Comparison of ENCODE assay signal across 12 cellular contexts in the genomic region with DNA sequence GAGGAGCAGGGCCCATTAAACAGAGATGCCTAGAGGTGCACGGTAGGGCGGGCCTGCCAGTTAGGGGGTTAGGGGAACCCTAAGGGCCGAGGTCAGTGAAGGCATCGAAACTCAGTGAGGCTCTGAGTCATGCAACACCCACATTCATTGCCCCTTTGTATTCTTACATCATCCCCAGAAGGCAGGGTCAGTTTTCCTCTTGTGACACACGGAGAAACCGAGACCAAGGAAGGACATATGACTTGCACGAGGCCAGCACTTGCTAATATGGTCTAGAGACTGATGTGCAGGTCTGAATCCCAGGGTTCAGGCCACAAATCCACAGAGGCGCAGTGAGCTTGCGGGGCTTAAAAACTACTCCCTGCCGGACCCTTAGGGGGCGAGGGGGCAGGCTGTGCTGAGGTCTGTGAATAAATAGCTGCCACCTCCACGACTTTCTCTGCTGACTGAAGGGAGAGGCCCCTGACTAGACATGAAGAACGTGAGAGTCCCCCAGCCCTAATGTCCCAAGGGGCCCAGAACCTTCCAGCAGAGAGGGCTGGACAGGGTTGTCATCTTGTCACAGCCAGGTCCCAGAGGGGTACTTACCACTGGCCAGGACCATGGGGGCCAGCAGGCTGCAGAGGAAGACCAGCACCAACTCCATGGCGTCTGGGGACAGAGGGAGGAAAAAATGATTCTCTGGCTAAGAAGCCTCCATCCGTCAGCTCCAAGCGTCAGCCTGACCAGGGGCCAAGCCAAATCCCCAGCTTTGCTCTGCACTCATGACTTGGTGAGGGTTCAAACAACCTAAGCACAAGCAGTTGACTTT. TPM values are rescaled to one million over a fixed set of nuclear protein-coding genes. Genes with fewer than 3 reads are reported as not detected.
DNase-seq lines count a peak whose midpoint lies in the region; ATAC-seq, FAIRE-seq and TF ChIP-seq lines count a peak whose summit lies in the region.
"Had no signal": no experiment of that assay in that cellular context is flagged by ENCODE, and none has a peak within 500 bp of the region (broad histone marks: within the 10 kb centered on the region; RNA-seq: fewer than 3 reads in every experiment).

No MANE protein-coding gene starts in this region.

- H4K20me1 ChIP-seq in mammary epithelial cell (ENCODE audit: insufficient read depth, low read length), result no peaks in the 10 kb centered on the region

- peaks cover 24% of the 10 kb centered on the region for H3K27me3 Mint-ChIP-seq in nephron progenitor cell (ENCODE audit: low read depth, poor library complexity)

- WGBS in mammary epithelial cell (ENCODE audit: low coverage, missing lambda C conversion rate), result 82% methylated on average over 14 of the region's 16 CpGs
- 84 to 93% methylated on average over 11 to 16 of the region's 16 CpGs for WGBS in testis, 2 donors

- no peak overlapping the region for H3K9ac ChIP-seq in mammary epithelial cell (ENCODE audit: insufficient read depth, low read length)

- intact Hi-C loops in mammary epithelial cell (cut with micrococcal nuclease), result no loop called here
- intact Hi-C loops in lower lobe of right lung (cut with DNase I), result loop anchor here (10.0 kb wide), 1 partner anchor 102 kb away; no protein-coding TSS in a partner anchor
- intact Hi-C loops in testis (cut with DNase I; ENCODE audit: low total_unique reads), result loop anchor here (5.0 kb wide), 1 partner anchor 105 kb away; no protein-coding TSS in a partner anchor

- H3K9me3 ChIP-seq in mammary epithelial cell (replicated peaks; ENCODE audit: insufficient read depth, low read length), result no peaks in the 10 kb centered on the region
- no peaks in the 10 kb centered on the region for H3K9me3 ChIP-seq in lower lobe of right lung
- no peaks in the 10 kb centered on the region for H3K9me3 ChIP-seq in testis

- CTCF ChIA-PET in mammary epithelial cell (lab: Charles Lee; ENCODE audit: low non-redundant PET), result no interaction called here

- no peak overlapping the region for H2AFZ ChIP-seq in mammary epithelial cell (ENCODE audit: low read depth, low read length)

- no TSS peak for BruUV-seq in mammary epithelial cell (replicated peaks; lab: Mats Ljungman, UMichigan)

- H3K4me2 ChIP-seq in mammary epithelial cell (ENCODE audit: insufficient read depth, low read depth, low read length), result no peak overlapping the region

- TF ChIP-seq CTCF in mammary epithelial cell (conservative IDR thresholded peaks at IDR 0.05 in 1 of 2, IDR thresholded peaks at IDR 0.05 in 1 of 2; ENCODE audit: extremely low read depth in 1 of 2, insufficient read depth in 1 of 2, low read depth in 1 of 2, low read length in 2 of 2), result no peak
- no peak for TF ChIP-seq CTCF in lower lobe of right lung (IDR thresholded peaks at IDR 0.05)
- no peak for TF ChIP-seq CTCF in testis (IDR thresholded peaks at IDR 0.05)
- no peak for TF ChIP-seq CTCF in nephron progenitor cell (IDR thresholded peaks at IDR 0.05)

- H3K36me3 ChIP-seq in mammary epithelial cell (ENCODE audit: insufficient read depth, low read length) (no peaks in the 10 kb centered on the region), lower lobe of right lung (peaks cover 7% of the 10 kb centered on the region), testis (ENCODE audit: low read depth, missing control alignments) (no peaks in the 10 kb centered on the region)

- no peak overlapping the region for H3K27ac Mint-ChIP-seq in nephron progenitor cell
- H3K27ac Mint-ChIP-seq: IgD-negative memory B cell; T-helper 1 cell treated with Interleukin-12 subunit alpha and Interleukin-12 subunit beta and Interleukin-4 antibody, amounts not matched to agents 30 μg/mL and 1 μg/mL, for 36 hours had no signal

- H3K27ac ChIP-seq in mammary epithelial cell (ENCODE audit: insufficient read depth, low read depth, low read length), result no peak overlapping the region
- H3K27ac ChIP-seq in lower lobe of right lung, result peak overlapping the region; percentile 41
- H3K27ac ChIP-seq in testis, result no peak overlapping the region
- H3K27ac ChIP-seq: 22Rv1 had no signal

- dilution Hi-C loops in mammary epithelial cell (cut with HindIII; ENCODE audit: low sequenced_read_pairs), result loop anchor here (5.0 kb wide), 1 partner anchor 105 kb away; no protein-coding TSS in a partner anchor

- H3K4me3 ChIP-seq in mammary epithelial cell (replicated peaks in 1 of 3; ENCODE audit: insufficient read depth in 1 of 3, low read depth in 2 of 3, low read length in 3 of 3), result no peak overlapping the region
- H3K4me3 ChIP-seq in lower lobe of right lung, result no peak overlapping the region
- H3K4me3 ChIP-seq in testis, result no peak overlapping the region

- in situ Hi-C loops in mammary epithelial cell (cut with MboI; ENCODE audit: low sequenced_read_pairs in 2 of 2), result loop anchor here in 1 of 2 donors (10.0 kb wide), 1 partner anchor 212 kb away; no protein-coding TSS in a partner anchor

- H3K36me3 Mint-ChIP-seq in nephron progenitor cell (ENCODE audit: low read depth), result peaks cover 3% of the 10 kb centered on the region
- H3K36me3 Mint-ChIP-seq: IgD-negative memory B cell had no signal

- H3K27me3 ChIP-seq in mammary epithelial cell (ENCODE audit: insufficient read depth, low read length), result no peaks in the 10 kb centered on the region
- H3K27me3 ChIP-seq in lower lobe of right lung (ENCODE audit: low read depth), result no peaks in the 10 kb centered on the region
- no peaks in the 10 kb centered on the region for H3K27me3 ChIP-seq in testis

- H3K4me1 ChIP-seq in mammary epithelial cell (ENCODE audit: insufficient read depth, low read length), result no peaks in the 10 kb centered on the region
- H3K4me1 ChIP-seq in lower lobe of right lung, result peaks cover 16% of the 10 kb centered on the region
- peaks cover 10% of the 10 kb centered on the region for H3K4me1 ChIP-seq in testis

- no peaks in the 10 kb centered on the region for H3K79me2 ChIP-seq in mammary epithelial cell (ENCODE audit: insufficient read depth, low read length)

- H3K9me3 Mint-ChIP-seq in nephron progenitor cell, result no peaks in the 10 kb centered on the region
- H3K9me3 Mint-ChIP-seq: IgD-negative memory B cell; T-helper 1 cell treated with Interleukin-12 subunit alpha and Interleukin-12 subunit beta and Interleukin-4 antibody, amounts not matched to agents 30 μg/mL and 1 μg/mL, for 36 hours had no signal

- ATAC-seq in lower lobe of right lung, result peak; percentile 64 to 67
- no peak for ATAC-seq in HG03342 (IDR thresholded peaks at IDR 0.05; ENCODE audit: unreplicated experiment)

- peaks cover 19% of the 10 kb centered on the region for H3K4me1 Mint-ChIP-seq in nephron progenitor cell
- H3K4me1 Mint-ChIP-seq: IgD-negative memory B cell had no signal

- DNase-seq in SIG-M5 treated with dmso at 0.1 percent for 504 hours (lab: John Stamatoyannopoulos, UW; ENCODE audit: unreplicated experiment), result peak; percentile 71
- no peak for DNase-seq in SIG-M5 (lab: John Stamatoyannopoulos, UW)
- peak; percentile 27 for DNase-seq in mammary epithelial cell
- peak; percentile 52 for DNase-seq in lower lobe of right lung
- DNase-seq in testis, result peak; percentile 47
- no peak for DNase-seq in H54 (ENCODE audit: insufficient read length, low spot score)
- no peak for DNase-seq in nephron progenitor cell
- DNase-seq: GOT3 had no signal

- no peak for FAIRE-seq in H54 (lab: Jason Lieb, UNC)

- TF ChIP-seq POLR2A in testis (IDR thresholded peaks at IDR 0.05) (no peak), H54 (IDR thresholded peaks at IDR 0.05; ENCODE audit: low read depth, low read length) (no peak)

- no peak overlapping the region for H3K4me3 Mint-ChIP-seq in nephron progenitor cell
- H3K4me3 Mint-ChIP-seq: IgD-negative memory B cell; T-helper 1 cell treated with Interleukin-12 subunit alpha and Interleukin-12 subunit beta and Interleukin-4 antibody, amounts not matched to agents 30 μg/mL and 1 μg/mL, for 36 hours had no signal

RNA-seq across cellular contexts. Expression of a gene that starts 17.8 kb away (rescaled TPM):
- not detected for total RNA-seq in mammary epithelial cell
- polyA plus RNA-seq in mammary epithelial cell, result 0.11 TPM
- polyA minus RNA-seq in mammary epithelial cell, result not detected
- 2.8 TPM for total RNA-seq in lower lobe of right lung
- 1 to 10 TPM; 5.3 to 7.6 TPM for total RNA-seq in testis
- polyA plus RNA-seq in testis (ENCODE audit: insufficient read depth, low read depth, low replicate concordance), result 8.3 TPM
- polyA plus RNA-seq: IgD-negative memory B cell had no signal

RNA-seq across cellular contexts. Expression of a gene that starts 34.1 kb away (rescaled TPM):
- under 1 TPM in 1 of 2 donors, not detected in 1; 0.21 TPM for total RNA-seq in mammary epithelial cell
- polyA plus RNA-seq in mammary epithelial cell, result 0.35 TPM
- not detected for polyA minus RNA-seq in mammary epithelial cell
- 61.2 TPM for total RNA-seq in lower lobe of right lung
- total RNA-seq in testis, result 100 to 1,000 TPM; 191 to 439 TPM
- 186 TPM for polyA plus RNA-seq in testis (ENCODE audit: insufficient read depth, low read depth, low replicate concordance)
- polyA plus RNA-seq: IgD-negative memory B cell had no signal

RNA-seq across cellular contexts. Expression of a gene that starts 45.3 kb away (rescaled TPM):
- total RNA-seq in mammary epithelial cell, result not detected
- polyA plus RNA-seq in mammary epithelial cell, result 0.01 TPM
- not detected for polyA minus RNA-seq in mammary epithelial cell
- total RNA-seq in lower lobe of right lung, result 0.95 TPM
- 1 to 10 TPM; 3.0 to 6.1 TPM for total RNA-seq in testis
- polyA plus RNA-seq in testis (ENCODE audit: insufficient read depth, low read depth, low replicate concordance), result 1.6 TPM
- polyA plus RNA-seq: IgD-negative memory B cell had no signal

Comparison
In these comparisons a context has a peak if more than half of its experiments do, and no peak if none do; other contexts are left out.
1. DNase-seq: peak in SIG-M5 treated with dmso at 0.1 percent for 504 hours (single experiment), mammary epithelial cell (single experiment), lower lobe of right lung (single experiment) and testis (single experiment); none in SIG-M5 (single experiment), H54 (single experiment) and nephron progenitor cell (single experiment).
2. RNA of a gene that starts 34.1 kb away (total RNA-seq): 191 to 439 TPM in testis and 61.2 TPM in lower lobe of right lung (single experiment); 0.21 TPM in mammary epithelial cell; every median in the first group is over 10 times any median in the second.